Comparison of ENCODE assay signal across 1 cellular context in genomic region chr19:41971363-41971762, GRCh38.
TF ChIP-seq lines count a peak whose summit lies in the region.

No MANE protein-coding gene starts in this region.

TF ChIP-seq in A549, 52 proteins besides CTCF, POLR2A, EP300 and RAD21 (continued from another document):
- no peak for TF ChIP-seq CHD4 (IDR thresholded peaks at IDR 0.05; ENCODE audit: borderline replicate concordance)
- no peak for TF ChIP-seq EHF (CRISPR knock-in tag; IDR thresholded peaks at IDR 0.05)
